In genomic region chr12:100573499-100574261, GRCh38 we compare ENCODE assay signal across 8 cellular contexts. TPM values are rescaled to one million over a fixed set of nuclear protein-coding genes. Genes with fewer than 3 reads are reported as not detected.
DNase-seq lines count a peak whose midpoint lies in the region; ATAC-seq and TF ChIP-seq lines count a peak whose summit lies in the region.

Gene GAS2L3 (plus strand): TSS chr12:100573684. CDS start chr12:100594905, 21,221 bp downstream.

- DNase-seq in AG04450 (ENCODE audit: low read depth, low spot score), result peak; percentile 48
- DNase-seq in NCI-H2171 treated with DMSO at 0.1 percent for 48 hours (lab: John Stamatoyannopoulos, UW), result peak; percentile 84
- peak; percentile 29 for DNase-seq in activated CD4-positive, alpha-beta T cell treated with anti-CD3 and anti-CD28 coated beads for 4 hours
- peak; percentile 89 to 93 for DNase-seq in left colon
- DNase-seq in stimulated activated CD4-positive, alpha-beta T cell treated with anti-CD3 and anti-CD28 coated beads, Interleukin-15, amount 100 ng/mL, for 48 hours (ENCODE audit: low read depth in 2 of 2), result peak; percentile 12 to 53

- H3K27ac Mint-ChIP-seq in dendritic cell treated with granulocyte-macrophage colony-stimulating factor and Interleukin-4, amounts not matched to agents 40 ng/mL and 50 ng/mL, for 4 days, result peak within 1 kb of the TSS; percentile 97

- peak within 1 kb of the TSS; percentile 82 for H3K4me3 ChIP-seq in AG04450 (ENCODE audit: low read depth, low read length)

- H3K9me3 ChIP-seq in AG04450 (ENCODE audit: control insufficient read depth, insufficient read depth, low read length), result no peaks in the 10 kb centered on the region; the same call in 1 of the 2 replicates

- H3K27ac ChIP-seq in AG04450 (ENCODE audit: low read depth, low read length), result peak within 1 kb of the TSS; percentile 47

- peaks cover 36% of the 10 kb centered on the region for H3K4me1 Mint-ChIP-seq in dendritic cell treated with granulocyte-macrophage colony-stimulating factor and Interleukin-4, amounts not matched to agents 40 ng/mL and 50 ng/mL, for 4 days (ENCODE audit: low read depth)

- peak within 1 kb of the TSS; percentile 95 for H3K4me3 Mint-ChIP-seq in dendritic cell treated with granulocyte-macrophage colony-stimulating factor and Interleukin-4, amounts not matched to agents 40 ng/mL and 50 ng/mL, for 4 days

- intact Hi-C loops in dendritic cell treated with granulocyte-macrophage colony-stimulating factor and Interleukin-4, amounts not matched to agents 40 ng/mL and 50 ng/mL, for 4 days (cut with micrococcal nuclease), result loop anchor here (5.0 to 10.0 kb wide), 2 partner anchors 306 to 429 kb away; partner anchors contain the start of genes BLTP3B, DEPDC4 and SCYL2
- intact Hi-C loops in left colon (cut with DNase I, micrococcal nuclease), result no loop called here

- ATAC-seq in GM18868 (IDR thresholded peaks at IDR 0.05; ENCODE audit: unreplicated experiment) (peak; percentile 95), HG03064 (IDR thresholded peaks at IDR 0.05; ENCODE audit: low read depth, unreplicated experiment) (peak; percentile 98), left colon (peak; percentile 92)

- no peaks in the 10 kb centered on the region for H3K27me3 ChIP-seq in AG04450 (ENCODE audit: control insufficient read depth, insufficient read depth, low read length)

- H3K36me3 Mint-ChIP-seq in dendritic cell treated with granulocyte-macrophage colony-stimulating factor and Interleukin-4, amounts not matched to agents 40 ng/mL and 50 ng/mL, for 4 days (ENCODE audit: low read depth), result peaks cover 23% of the 10 kb centered on the region

- peaks cover 5% of the 10 kb centered on the region for H3K9me3 Mint-ChIP-seq in dendritic cell treated with granulocyte-macrophage colony-stimulating factor and Interleukin-4, amounts not matched to agents 40 ng/mL and 50 ng/mL, for 4 days

- POLR2A ChIA-PET in AG04450 (lab: Yijun Ruan, JAX), result interaction anchor here (0.6 to 1.3 kb wide), 2 partner anchors 21 to 89 kb away, joined by 3 to 7 read pairs; no protein-coding TSS in a partner anchor

- no peak for TF ChIP-seq CTCF in AG04450 (IDR thresholded peaks at IDR 0.05; ENCODE audit: low read depth, low read length)

- CTCF ChIA-PET in AG04450 (lab: Charles Lee), result interaction anchor here (1.1 to 1.8 kb wide), 2 partner anchors 19 to 98 kb away, joined by 4 read pairs; no protein-coding TSS in a partner anchor

- H3K27me3 Mint-ChIP-seq in dendritic cell treated with granulocyte-macrophage colony-stimulating factor and Interleukin-4, amounts not matched to agents 40 ng/mL and 50 ng/mL, for 4 days, result no peaks in the 10 kb centered on the region

RNA-seq across cellular contexts. Expression of gene GAS2L3, which starts in this region (rescaled TPM):
- polyA plus RNA-seq in AG04450 (2011; rRNA removed), result 5.6 and 9.1 TPM in 2 replicates
- polyA minus RNA-seq in AG04450 (2011; rRNA and poly(A)+ RNA removed), result 7.4 and 12.1 TPM in 2 replicates
- 10 to 100 TPM; 16.0 to 26.6 TPM for total RNA-seq in left colon

Comparison
In these comparisons a context has a peak if more than half of its experiments do, and no peak if none do; other contexts are left out.
1. Peak in every context shown above with its lines: DNase-seq, ATAC-seq, H3K4me3 ChIP-seq and H3K27ac ChIP-seq.
2. DNase-seq: peak in every context shown above with its lines; median percentile 91 in left colon; 84 in NCI-H2171 treated with DMSO at 0.1 percent for 48 hours; 48 in AG04450; 32 in stimulated activated CD4-positive, alpha-beta T cell treated with anti-CD3 and anti-CD28 coated beads, Interleukin-15, amount 100 ng/mL, for 48 hours; 29 in activated CD4-positive, alpha-beta T cell treated with anti-CD3 and anti-CD28 coated beads for 4 hours.